Comparison of ENCODE assay signal across 17 cellular contexts in the genomic region with DNA sequence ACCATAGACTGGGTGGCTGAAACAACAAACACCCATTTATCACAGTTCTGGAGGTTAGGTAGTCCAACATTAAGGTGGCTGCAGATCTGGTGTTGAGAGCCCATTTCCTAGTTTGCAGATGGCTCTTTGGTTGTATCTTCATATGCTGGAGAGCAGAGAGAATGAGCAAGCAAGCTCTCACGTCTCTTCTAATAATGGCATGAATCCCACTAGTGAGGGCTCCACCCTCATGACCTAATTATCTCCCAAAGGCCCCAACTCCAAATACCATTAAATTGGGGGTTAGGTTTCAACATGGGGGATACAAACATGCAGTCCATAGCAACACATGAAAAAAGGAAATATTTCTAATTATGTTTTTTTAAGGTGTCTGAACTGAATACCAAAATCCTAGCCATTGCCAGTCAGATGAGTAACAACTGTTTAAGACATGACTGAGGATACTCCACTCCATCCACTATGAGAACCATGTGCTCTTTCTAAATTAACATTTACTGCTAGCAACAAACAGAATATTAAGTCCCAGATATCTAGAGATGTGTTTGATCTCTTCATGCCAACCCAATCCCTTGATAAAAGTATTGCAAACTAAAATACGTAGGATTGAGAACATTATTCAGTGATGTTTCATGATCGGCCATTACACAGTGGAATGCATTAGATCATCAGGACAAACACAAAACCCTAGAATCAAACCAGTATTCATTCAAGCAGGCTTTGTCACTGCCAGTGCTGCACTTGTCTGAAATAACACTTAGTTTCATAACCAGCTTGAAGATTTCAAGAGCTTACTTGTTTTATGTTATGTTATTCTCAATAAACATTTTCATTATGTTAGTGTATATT.
DNase-seq lines count a peak whose midpoint lies in the region; ATAC-seq and TF ChIP-seq lines count a peak whose summit lies in the region.
"Had no signal": no experiment of that assay in that cellular context is flagged by ENCODE, and none has a peak within 500 bp of the region (broad histone marks: within the 10 kb centered on the region; RNA-seq: fewer than 3 reads in every experiment).

No MANE protein-coding gene starts in this region.

- ATAC-seq in gastrocnemius medialis, result peak; percentile 41 to 45
- no peak for ATAC-seq in activated CD8-positive, alpha-beta T cell treated with anti-CD3 and anti-CD28 coated beads, Interleukin-2, amount 10 ng/mL, durations not matched to agents 7 days and 5 days
- ATAC-seq: left colon had no signal

- CTCF ChIA-PET in activated CD8-positive, alpha-beta T cell treated with anti-CD3 and anti-CD28 coated beads, Interleukin-2, amount 10 ng/mL, durations not matched to agents 7 days and 5 days (lab: Charles Lee), result no interaction called here

- no peaks in the 10 kb centered on the region for H3K27me3 Mint-ChIP-seq in activated CD8-positive, alpha-beta T cell treated with anti-CD3 and anti-CD28 coated beads, Interleukin-2, amount 10 ng/mL, durations not matched to agents 7 days and 5 days (ENCODE audit: low read depth)
- H3K27me3 Mint-ChIP-seq in type B pancreatic cell, result no peaks in the 10 kb centered on the region
- H3K27me3 Mint-ChIP-seq: activated CD4-positive, alpha-beta T cell treated with anti-CD3 and anti-CD28 coated beads, Interleukin-2, amount 10 ng/mL, durations not matched to agents 24 days and 14 days had no signal

- H3K4me1 ChIP-seq in gastrocnemius medialis, result no peaks in the 10 kb centered on the region
- H3K4me1 ChIP-seq in BE2C, result no peaks in the 10 kb centered on the region

- H3K27ac Mint-ChIP-seq in activated CD8-positive, alpha-beta T cell treated with anti-CD3 and anti-CD28 coated beads, Interleukin-2, amount 10 ng/mL, durations not matched to agents 7 days and 5 days, result no peak overlapping the region
- no peak overlapping the region for H3K27ac Mint-ChIP-seq in type B pancreatic cell
- H3K27ac Mint-ChIP-seq: activated CD4-positive, alpha-beta T cell treated with anti-CD3 and anti-CD28 coated beads, Interleukin-2, amount 10 ng/mL, durations not matched to agents 24 days and 14 days had no signal

- H3K27ac ChIP-seq in gastrocnemius medialis, result no peak overlapping the region

- POLR2A ChIA-PET in activated CD8-positive, alpha-beta T cell treated with anti-CD3 and anti-CD28 coated beads, Interleukin-2, amount 10 ng/mL, durations not matched to agents 7 days and 5 days (lab: Charles Lee), result no interaction called here

- H3K36me3 ChIP-seq in gastrocnemius medialis (no peaks in the 10 kb centered on the region), BE2C (no peaks in the 10 kb centered on the region)

- H3K9me3 Mint-ChIP-seq in activated CD8-positive, alpha-beta T cell treated with anti-CD3 and anti-CD28 coated beads, Interleukin-2, amount 10 ng/mL, durations not matched to agents 7 days and 5 days (ENCODE audit: insufficient read depth), result no peaks in the 10 kb centered on the region
- H3K9me3 Mint-ChIP-seq in type B pancreatic cell, result no peaks in the 10 kb centered on the region
- H3K9me3 Mint-ChIP-seq: activated CD4-positive, alpha-beta T cell treated with anti-CD3 and anti-CD28 coated beads, Interleukin-2, amount 10 ng/mL, durations not matched to agents 24 days and 14 days; neural crest cell had no signal

- in situ Hi-C loops in gastrocnemius medialis (cut with MboI; ENCODE audit: low sequenced_read_pairs in 4 of 4), result no loop called here

- DNase-seq in EH (ENCODE audit: low read depth) (peak; percentile 69), RPMI7951 (ENCODE audit: low read depth) (peak; percentile 18), fibroblast of the aortic adventitia (ENCODE audit: low read depth) (peak; percentile 72), gastrocnemius medialis (no peak), BE2C (no peak), type B pancreatic cell (ENCODE audit: extremely low spot score, unreplicated experiment) (no peak)
- DNase-seq in activated CD8-positive, alpha-beta T cell treated with anti-CD3 and anti-CD28 coated beads, Interleukin-2, amount 10 ng/mL, durations not matched to agents 7 days and 5 days, result no peak
- no peak for DNase-seq in stimulated activated naive CD4-positive, alpha-beta T cell treated with Interleukin-2 at 50 U/mL for 16 hours (lab: John Stamatoyannopoulos, UW)
- DNase-seq: activated CD4-positive, alpha-beta T cell treated with anti-CD3 and anti-CD28 coated beads, Interleukin-2, amount 10 ng/mL, durations not matched to agents 24 days and 14 days; activated effector memory CD4-positive, alpha-beta T cell treated with anti-CD3 and anti-CD28 coated beads, Interleukin-2, amount 50 U/mL, for 16 hours; COR-L47; left colon; NCI-H187; stimulated activated CD4-positive, alpha-beta T cell treated with anti-CD3 and anti-CD28 coated beads, Interleukin-15, amount 100 ng/mL, for 24 hours; stimulated activated CD8-positive, alpha-beta memory T cell treated with anti-CD3 and anti-CD28 coated beads, Interleukin-4, amount 100 ng/mL, for 48 hours; SW 1271 had no signal

- no peak overlapping the region for H3K4me3 Mint-ChIP-seq in activated CD8-positive, alpha-beta T cell treated with anti-CD3 and anti-CD28 coated beads, Interleukin-2, amount 10 ng/mL, durations not matched to agents 7 days and 5 days
- H3K4me3 Mint-ChIP-seq in type B pancreatic cell, result no peak overlapping the region
- H3K4me3 Mint-ChIP-seq: activated CD4-positive, alpha-beta T cell treated with anti-CD3 and anti-CD28 coated beads, Interleukin-2, amount 10 ng/mL, durations not matched to agents 24 days and 14 days; neural crest cell had no signal

- TF ChIP-seq POLR2A in gastrocnemius medialis (IDR thresholded peaks at IDR 0.05), result no peak

- H3K27me3 ChIP-seq in gastrocnemius medialis (no peaks in the 10 kb centered on the region), BE2C (no peaks in the 10 kb centered on the region)

- H3K4me3 ChIP-seq in fibroblast of the aortic adventitia (ENCODE audit: low read depth, low read length) (no peak overlapping the region), gastrocnemius medialis (no peak overlapping the region), BE2C (ENCODE audit: low read depth, low read length) (no peak overlapping the region)

- H3K36me3 Mint-ChIP-seq in activated CD8-positive, alpha-beta T cell treated with anti-CD3 and anti-CD28 coated beads, Interleukin-2, amount 10 ng/mL, durations not matched to agents 7 days and 5 days (ENCODE audit: low read depth), result no peaks in the 10 kb centered on the region
- H3K36me3 Mint-ChIP-seq in type B pancreatic cell, result no peaks in the 10 kb centered on the region

- intact Hi-C loops in gastrocnemius medialis (cut with DNase I; ENCODE audit: low total_unique reads), result no loop called here

- H3K9me3 ChIP-seq in gastrocnemius medialis (no peaks in the 10 kb centered on the region), BE2C (no peaks in the 10 kb centered on the region)

- TF ChIP-seq CTCF in fibroblast of the aortic adventitia (IDR thresholded peaks at IDR 0.05; ENCODE audit: insufficient read depth, low read length), result no peak
- TF ChIP-seq CTCF in gastrocnemius medialis (IDR thresholded peaks at IDR 0.05 in 4 of 5, conservative IDR thresholded peaks at IDR 0.05 in 1 of 5), result no peak
- no peak for TF ChIP-seq CTCF in BE2C (IDR thresholded peaks at IDR 0.05; ENCODE audit: low read depth, low read length)
- TF ChIP-seq CTCF in type B pancreatic cell (conservative IDR thresholded peaks at IDR 0.05), result no peak

- H3K4me1 Mint-ChIP-seq in activated CD8-positive, alpha-beta T cell treated with anti-CD3 and anti-CD28 coated beads, Interleukin-2, amount 10 ng/mL, durations not matched to agents 7 days and 5 days (ENCODE audit: low read depth), result no peaks in the 10 kb centered on the region
- H3K4me1 Mint-ChIP-seq in type B pancreatic cell (ENCODE audit: unreplicated experiment), result no peaks in the 10 kb centered on the region
- H3K4me1 Mint-ChIP-seq: neural crest cell had no signal

Comparison
In these comparisons a context has a peak if more than half of its experiments do, and no peak if none do; other contexts are left out.
1. DNase-seq: peak in EH (single experiment), RPMI7951 (single experiment) and fibroblast of the aortic adventitia (single experiment); none in gastrocnemius medialis (0 of 2), BE2C (single experiment), activated CD8-positive, alpha-beta T cell treated with anti-CD3 and anti-CD28 coated beads, Interleukin-2, amount 10 ng/mL, durations not matched to agents 7 days and 5 days (single experiment), type B pancreatic cell (single experiment) and stimulated activated naive CD4-positive, alpha-beta T cell treated with Interleukin-2 at 50 U/mL for 16 hours (single experiment).